In the genomic region with DNA sequence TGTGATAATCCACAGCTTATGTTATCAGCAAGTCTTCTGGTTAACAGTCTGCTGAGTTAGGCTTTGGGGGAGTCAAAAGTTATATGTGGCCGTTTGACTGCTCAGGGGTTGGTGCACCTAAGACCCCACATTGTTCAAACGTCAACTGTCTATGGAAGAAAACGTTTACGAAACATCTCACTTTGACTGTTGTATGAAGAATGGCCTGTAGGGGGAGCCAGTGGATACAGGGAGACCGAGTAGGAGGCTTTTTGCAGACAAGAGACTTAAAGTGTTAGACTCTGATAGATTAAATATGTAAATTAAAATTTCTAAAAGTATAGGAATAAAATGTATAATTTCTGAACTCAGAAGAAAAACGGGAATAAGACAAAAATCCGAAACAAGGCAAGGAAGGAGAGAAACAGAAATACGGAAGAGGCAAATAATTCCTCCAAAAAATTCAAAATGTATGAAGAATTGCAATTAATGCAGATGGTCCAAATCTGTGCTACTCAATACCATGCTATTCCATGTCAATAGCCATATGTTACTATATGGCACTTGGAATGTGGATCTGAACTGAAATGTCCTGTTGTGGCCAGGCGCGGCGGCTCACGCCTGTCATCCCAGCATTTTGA, we compare ENCODE assay signal across 8 cellular contexts. TPM values are rescaled to one million over a fixed set of nuclear protein-coding genes. Genes with fewer than 3 reads are reported as not detected.
DNase-seq lines count a peak whose midpoint lies in the region; ATAC-seq and TF ChIP-seq lines count a peak whose summit lies in the region.

No MANE protein-coding gene starts in this region.

- intact Hi-C loops in A673 (cut with micrococcal nuclease; ENCODE audit: unreplicated experiment), result loop anchor here (1.0 to 5.0 kb wide), 3 partner anchors 105 to 231 kb away; a partner anchor contains a TSS

- no peak overlapping the region for H3K27ac ChIP-seq in A673 (ENCODE audit: low read depth, low read length, poor library complexity, severe bottlenecking)

- CTCF ChIA-PET in A673 (lab: Charles Lee), result interaction anchor here (0.6 to 1.9 kb wide), 3 partner anchors 231 to 507 kb away, joined by 3 to 7 read pairs (median 3); no protein-coding TSS in a partner anchor

- peak; percentile 93 for TF ChIP-seq CTCF in A673 (conservative IDR thresholded peaks at IDR 0.05; ENCODE audit: low read depth, low read length)

- H3K36me3 Mint-ChIP-seq in central memory CD8-positive, alpha-beta T cell (ENCODE audit: insufficient read depth), result peaks cover 1% of the 10 kb centered on the region

- peaks cover under 1% of the 10 kb centered on the region for H3K9me3 ChIP-seq in A673 (ENCODE audit: low read depth, low read length, poor library complexity, severe bottlenecking)

- H3K4me3 ChIP-seq in A673 (ENCODE audit: low read depth, low read length, poor library complexity, severe bottlenecking), result no peak overlapping the region

- H3K36me3 ChIP-seq in A673 (ENCODE audit: insufficient read depth, low read length, poor library complexity, severe bottlenecking), result no peaks in the 10 kb centered on the region

- H3K4me1 ChIP-seq in A673 (ENCODE audit: insufficient read depth, low read length, poor library complexity, severe bottlenecking), result no peaks in the 10 kb centered on the region

- BruUV-seq in A673 (replicated peaks; lab: Mats Ljungman, UMichigan), result no TSS peak

- peak; percentile 86 for DNase-seq in A673 (ENCODE audit: low spot score)
- peak; percentile 52 for DNase-seq in NCI-H2227 treated with DMSO at 0.1 percent for 48 hours (lab: John Stamatoyannopoulos, UW)
- peak; percentile 60 to 75 (median 66) for DNase-seq in activated CD4-positive, CD25-positive, alpha-beta regulatory T cell (lab: John Stamatoyannopoulos, UW)
- DNase-seq in central memory CD8-positive, alpha-beta T cell (ENCODE audit: low spot score in 2 of 2), result peak; percentile 65 to 78
- DNase-seq in left kidney (ENCODE audit: low read depth, low spot score), result peak; percentile 86
- DNase-seq in stimulated activated CD4-positive, alpha-beta T cell treated with anti-CD3 and anti-CD28 coated beads, Interleukin-4, amount 100 ng/mL, for 4 hours, result peak; percentile 65 to 73

- peak overlapping the region; percentile 52 for H3K27ac Mint-ChIP-seq in central memory CD8-positive, alpha-beta T cell (ENCODE audit: low read depth)

- H3K4me1 Mint-ChIP-seq in central memory CD8-positive, alpha-beta T cell, result peaks cover 13% of the 10 kb centered on the region

- H3K27me3 ChIP-seq in A673 (replicated peaks; ENCODE audit: insufficient read depth, low read depth, low read length, poor library complexity), result no peaks in the 10 kb centered on the region

- no peaks in the 10 kb centered on the region for H3K9me3 Mint-ChIP-seq in central memory CD8-positive, alpha-beta T cell

- POLR2A ChIA-PET in A673 (lab: Charles Lee; ENCODE audit: low non-redundant PET), result no interaction called here

- H3K27me3 Mint-ChIP-seq in central memory CD8-positive, alpha-beta T cell, result no peaks in the 10 kb centered on the region

- peak; percentile 49 for ATAC-seq in GM21423 (IDR thresholded peaks at IDR 0.05; ENCODE audit: unreplicated experiment)
- peak; percentile 54 for ATAC-seq in central memory CD8-positive, alpha-beta T cell (replicated peaks; ENCODE audit: extremely low read depth, poor library complexity, severe bottlenecking)
- no peak for ATAC-seq in GM21723 (IDR thresholded peaks at IDR 0.05; ENCODE audit: unreplicated experiment)

- no peak overlapping the region for H3K4me3 Mint-ChIP-seq in central memory CD8-positive, alpha-beta T cell

RNA-seq across cellular contexts. Expression of a gene that starts 37.8 kb away (rescaled TPM):
- total RNA-seq in A673 (2021), result not detected in 2 replicates

RNA-seq across cellular contexts. Expression of a gene that starts 41.2 kb away (rescaled TPM):
- total RNA-seq in A673 (2021), result 2.0 and 3.8 TPM in 2 replicates
